ENCODE assay signal across 8 cellular contexts in the genomic region with DNA sequence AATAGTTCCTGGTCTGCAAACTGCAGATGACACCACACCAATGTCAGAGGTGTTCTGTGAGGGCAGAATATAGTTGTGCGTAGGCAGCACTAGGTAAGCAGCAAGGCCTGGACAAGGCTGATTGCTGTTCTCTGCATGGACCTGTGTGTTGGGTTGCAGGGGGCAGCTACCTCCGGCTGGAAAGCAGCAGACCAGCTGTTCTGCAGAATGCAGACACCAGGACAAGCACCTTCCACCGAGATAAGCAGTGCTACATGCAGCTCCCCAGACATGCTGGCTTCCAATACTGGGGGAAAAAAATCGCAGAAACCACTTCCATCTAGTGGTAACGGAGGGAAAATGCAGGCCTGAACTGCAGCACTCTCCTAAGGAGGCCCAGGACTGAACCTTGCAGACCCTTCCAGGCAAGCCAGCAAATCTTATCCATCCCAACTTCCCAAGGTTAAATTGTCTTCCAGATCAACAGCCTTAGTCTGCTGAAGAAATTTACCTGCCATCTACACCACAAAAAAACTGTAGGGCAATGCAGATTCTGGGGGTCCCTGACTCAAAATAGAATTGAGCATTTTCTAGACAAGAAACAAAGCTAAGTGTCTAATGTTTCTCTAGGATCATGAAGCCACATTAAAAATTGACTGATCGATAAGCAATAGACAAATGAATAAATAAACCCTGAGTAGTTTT. TPM values are rescaled to one million over a fixed set of nuclear protein-coding genes. Genes with fewer than 3 reads are reported as not detected.
DNase-seq lines count a peak whose midpoint lies in the region; ATAC-seq, FAIRE-seq and TF ChIP-seq lines count a peak whose summit lies in the region.

No MANE protein-coding gene starts in this region.

- TF ChIP-seq CTCF in epithelial cell of proximal tubule (conservative IDR thresholded peaks at IDR 0.05; ENCODE audit: low read depth, low read length) (peak; percentile 86), mucosa of descending colon (IDR thresholded peaks at IDR 0.05) (peak; percentile 54)

- no peaks in the 10 kb centered on the region for H3K36me3 ChIP-seq in mucosa of descending colon (ENCODE audit: low read depth)

- H3K4me3 ChIP-seq in epithelial cell of proximal tubule (ENCODE audit: low read depth, low read length) (no peak overlapping the region), mucosa of descending colon (no peak overlapping the region)

- in situ Hi-C loops in KBM-7 (cut with MboI; ENCODE audit: low pct_unique_long_range_greater_than_20kb, low sequenced_read_pairs), result no loop called here

- no peaks in the 10 kb centered on the region for H3K4me1 ChIP-seq in mucosa of descending colon (ENCODE audit: low read depth)

- ATAC-seq in mucosa of descending colon (peak; percentile 93), HG03175 (IDR thresholded peaks at IDR 0.05; ENCODE audit: unreplicated experiment) (no peak), HG03457 (IDR thresholded peaks at IDR 0.05; ENCODE audit: unreplicated experiment) (no peak)

- FAIRE-seq in GM19239 (lab: Jason Lieb, UNC), result no peak
- no peak for FAIRE-seq in RCC 7860 (lab: Jason Lieb, UNC)

- intact Hi-C loops in mucosa of descending colon (cut with DNase I, micrococcal nuclease), result loop anchor here (2.0 to 10.0 kb wide), 2 partner anchors 202 to 204 kb away; no protein-coding TSS in a partner anchor

- no peaks in the 10 kb centered on the region for H3K9me3 ChIP-seq in mucosa of descending colon

- DNase-seq in DMS114 treated with DMSO at 0.1 percent for 48 hours (lab: John Stamatoyannopoulos, UW; ENCODE audit: unreplicated experiment) (peak; percentile 74), GM19239 (ENCODE audit: insufficient read length, low spot score) (peak; percentile 20), KBM-7 (peak; percentile 36), RCC 7860 (ENCODE audit: low spot score) (peak; percentile 32), epithelial cell of proximal tubule (ENCODE audit: low read depth) (no peak), mucosa of descending colon (peak in 1 of 3 donors; percentile 51)

RNA-seq across cellular contexts. Expression of a gene that starts 50.5 kb away (rescaled TPM):
- total RNA-seq in epithelial cell of proximal tubule, result 1.5 and 6.6 TPM in 2 replicates
- total RNA-seq in mucosa of descending colon, result 10 to 100 TPM; 48.6 to 91.8 (median 56.6) TPM
